11 cellular contexts compared by ENCODE assay signal in genomic region chr1:85289207-85289847, GRCh38. TPM values are rescaled to one million over a fixed set of nuclear protein-coding genes. Genes with fewer than 3 reads are reported as not detected.
DNase-seq lines count a peak whose midpoint lies in the region; ATAC-seq, FAIRE-seq and TF ChIP-seq lines count a peak whose summit lies in the region.
"Had no signal": no experiment of that assay in that cellular context is flagged by ENCODE, and none has a peak within 500 bp of the region (broad histone marks: within the 10 kb centered on the region; RNA-seq: fewer than 3 reads in every experiment).

No MANE protein-coding gene starts in this region.

- no TSS peak for BruUV-seq in Calu3 (replicated peaks; lab: Mats Ljungman, UMichigan)

- H3K27ac ChIP-seq in keratinocyte (ENCODE audit: control insufficient read depth, insufficient read depth, low read length): peak overlapping the region; percentile 82
- H3K27ac ChIP-seq: lower lobe of right lung had no signal

- no peak for ATAC-seq in GM21723 (IDR thresholded peaks at IDR 0.05; ENCODE audit: unreplicated experiment)

- no peaks in the 10 kb centered on the region for H3K9me3 ChIP-seq in keratinocyte (ENCODE audit: control insufficient read depth, low read depth, low read length)
- H3K9me3 ChIP-seq: lower lobe of right lung had no signal

- H3K27ac Mint-ChIP-seq in Calu3 (ENCODE audit: unreplicated experiment): peak overlapping the region; percentile 88

- no peaks in the 10 kb centered on the region for H3K9me1 ChIP-seq in keratinocyte (ENCODE audit: control insufficient read depth, extremely low read depth, insufficient read depth, low read length)

- H3K79me2 ChIP-seq in keratinocyte (ENCODE audit: control insufficient read depth, insufficient read depth, low read length): no peaks in the 10 kb centered on the region

- H3K4me3 ChIP-seq in HFF-Myc (replicated peaks; ENCODE audit: low read depth, low read length) (no peak overlapping the region), keratinocyte (ENCODE audit: control insufficient read depth in 2 of 3, extremely low read depth in 1 of 3, insufficient read depth in 2 of 3, low read depth in 1 of 3, low read length in 3 of 3) (peak overlapping the region in 2 of 3 experiments; percentile 5 to 44)
- H3K4me3 ChIP-seq: lower lobe of right lung had no signal

- DNase-seq in Calu3 (peak; percentile 82), HFF-Myc (ENCODE audit: extremely low read depth, low read depth) (peak; percentile 90), SKM-1 (lab: John Stamatoyannopoulos, UW; ENCODE audit: unreplicated experiment) (peak; percentile 13), keratinocyte (ENCODE audit: low read depth, low spot score) (peak; percentile 92), COR-L47 (lab: John Stamatoyannopoulos, UW) (no peak), nucleus accumbens (lab: John Stamatoyannopoulos, UW) (no peak), DMS 273 (lab: John Stamatoyannopoulos, UW; ENCODE audit: unreplicated experiment) (no peak)
- DNase-seq: activated effector memory CD4-positive, alpha-beta T cell treated with anti-CD3 and anti-CD28 coated beads, Interleukin-2, amount 50 U/mL, for 16 hours; lower lobe of right lung; NCI-H1105 treated with DMSO at 0.1 percent for 48 hours had no signal

- H4K20me1 ChIP-seq in keratinocyte (ENCODE audit: control insufficient read depth, extremely low read depth, insufficient read depth, low read length): no peaks in the 10 kb centered on the region

- H3K36me3 ChIP-seq in keratinocyte (ENCODE audit: control insufficient read depth in 2 of 2, extremely low read depth in 1 of 2, insufficient read depth in 2 of 2, low read length in 2 of 2): no peaks in the 10 kb centered on the region
- H3K36me3 ChIP-seq: lower lobe of right lung had no signal

- no peak for TF ChIP-seq CTCF in Calu3 (IDR thresholded peaks at IDR 0.05; ENCODE audit: unreplicated experiment)
- no peak for TF ChIP-seq CTCF in HFF-Myc (IDR thresholded peaks at IDR 0.05; ENCODE audit: low read depth, low read length, missing control alignments)
- no peak for TF ChIP-seq CTCF in keratinocyte (optimal IDR thresholded peaks at IDR 0.05 in 1 of 3, IDR thresholded peaks at IDR 0.05 in 1 of 3, conservative IDR thresholded peaks at IDR 0.05 in 1 of 3; ENCODE audit: extremely low read depth in 1 of 3, insufficient read depth in 2 of 3, low read length in 3 of 3)

- peak overlapping the region; percentile 28 for H3K9ac ChIP-seq in keratinocyte (ENCODE audit: control insufficient read depth, extremely low read depth, insufficient read depth, low read length)

- H3K4me2 ChIP-seq in keratinocyte (ENCODE audit: control insufficient read depth, extremely low read depth, insufficient read depth, low read depth, low read length): peak overlapping the region; percentile 77

- H3K27me3 Mint-ChIP-seq in Calu3 (ENCODE audit: unreplicated experiment): no peaks in the 10 kb centered on the region

- H3K4me1 ChIP-seq in keratinocyte (ENCODE audit: control insufficient read depth, extremely low read depth, insufficient read depth, low read length): peaks cover 48% of the 10 kb centered on the region
- H3K4me1 ChIP-seq: lower lobe of right lung had no signal

- H3K36me3 Mint-ChIP-seq in Calu3 (ENCODE audit: insufficient read depth, unreplicated experiment): peaks cover 6% of the 10 kb centered on the region

- intact Hi-C loops in Calu3 (cut with micrococcal nuclease; ENCODE audit: unreplicated experiment): no loop called here

- no peaks in the 10 kb centered on the region for H3K27me3 ChIP-seq in keratinocyte (ENCODE audit: control insufficient read depth, extremely low read depth, insufficient read depth, low read length)

- FAIRE-seq in keratinocyte (lab: Jason Lieb, UNC): peak; percentile 100

- dilution Hi-C loops in keratinocyte (cut with MboI; ENCODE audit: extremely low pct_ligation_motif_present, low sequenced_read_pairs): no loop called here

- H3K9me3 Mint-ChIP-seq in Calu3 (ENCODE audit: low read depth, unreplicated experiment): no peaks in the 10 kb centered on the region

- H2AFZ ChIP-seq in keratinocyte (ENCODE audit: control insufficient read depth, low read length): no peak overlapping the region

- peaks cover 39% of the 10 kb centered on the region for H3K4me1 Mint-ChIP-seq in Calu3 (ENCODE audit: low read depth, unreplicated experiment)

- H3K4me3 Mint-ChIP-seq in Calu3 (ENCODE audit: low read depth, unreplicated experiment): peak overlapping the region; percentile 11

- CTCF ChIA-PET in Calu3 (lab: Charles Lee): interaction anchor here (0.7 kb wide), 2 partner anchors 9 to 26 kb away, joined by 4 to 5 read pairs; no protein-coding TSS in a partner anchor

RNA-seq across cellular contexts. Expression of gene BCL10, which starts 12.9 kb away (rescaled TPM):
- 57.7 and 59.1 TPM in 2 replicates for total RNA-seq in Calu3 (2022)
- polyA plus RNA-seq in keratinocyte: 11.4 to 22.4 TPM (median 19.7 TPM) in 3 replicates
- 98.8 TPM for polyA plus RNA-seq in keratinocyte (2011; ENCODE audit: low read depth)
- polyA plus RNA-seq in keratinocyte (2011; cell fraction: cytosol; rRNA removed): 10.7 and 21.3 TPM in 2 replicates
- polyA plus RNA-seq in keratinocyte (2011; cell fraction: nucleus; rRNA removed): 14.1 and 16.6 TPM in 2 replicates
- 20.7 and 24.5 TPM in 2 replicates for polyA plus RNA-seq in keratinocyte (2012; ENCODE audit: low replicate concordance)
- polyA minus RNA-seq in keratinocyte: 10.6 to 20.8 TPM (median 14.6 TPM) in 3 replicates
- 28.4 TPM for polyA minus RNA-seq in keratinocyte (2011; cell fraction: cytosol; rRNA and poly(A)+ RNA removed)
- polyA minus RNA-seq in keratinocyte (2011; cell fraction: nucleus; rRNA and poly(A)+ RNA removed): 12.0 and 20.0 TPM in 2 replicates

RNA-seq across cellular contexts. Expression of gene C1orf52, which starts 29.9 kb away (rescaled TPM):
- total RNA-seq in Calu3 (2022): 29.7 TPM in 2 replicates
- 15.8 to 27.3 TPM (median 25.4 TPM) in 3 replicates for polyA plus RNA-seq in keratinocyte
- 41.3 TPM for polyA plus RNA-seq in keratinocyte (2011; ENCODE audit: low read depth)
- polyA plus RNA-seq in keratinocyte (2011; cell fraction: cytosol; rRNA removed): 15.8 and 19.6 TPM in 2 replicates
- polyA plus RNA-seq in keratinocyte (2011; cell fraction: nucleus; rRNA removed): 29.7 and 31.3 TPM in 2 replicates
- polyA plus RNA-seq in keratinocyte (2012; ENCODE audit: low replicate concordance): 19.3 and 26.2 TPM in 2 replicates
- 6.2 to 17.9 TPM (median 9.3 TPM) in 3 replicates for polyA minus RNA-seq in keratinocyte
- 5.9 TPM for polyA minus RNA-seq in keratinocyte (2011; cell fraction: cytosol; rRNA and poly(A)+ RNA removed)
- polyA minus RNA-seq in keratinocyte (2011; cell fraction: nucleus; rRNA and poly(A)+ RNA removed): 11.6 and 20.6 TPM in 2 replicates

Comparison
In these comparisons a context has a peak if more than half of its experiments do, and no peak if none do; other contexts are left out.
1. DNase-seq: peak in Calu3 (single experiment), HFF-Myc (single experiment), SKM-1 (single experiment) and keratinocyte (single experiment); none in COR-L47 (single experiment), nucleus accumbens (0 of 56) and DMS 273 (single experiment).